Comparison of ENCODE assay signal across 20 cellular contexts in genomic region chr10:52335665-52336064, GRCh38. TPM values are rescaled to one million over a fixed set of nuclear protein-coding genes. Genes with fewer than 3 reads are reported as not detected.
A peak's percentile ranks its signal among the peaks of the same experiment; 100 is the strongest.
DNase-seq lines count a peak whose midpoint lies in the region; ATAC-seq, FAIRE-seq and TF ChIP-seq lines count a peak whose summit lies in the region.
"Had no signal": no experiment of that assay in that cellular context is flagged by ENCODE, and none has a peak within 500 bp of the region (broad histone marks: within the 10 kb centered on the region; RNA-seq: fewer than 3 reads in every experiment).

No MANE protein-coding gene starts in this region.

- H3K4me3 ChIP-seq in A549 (no peak overlapping the region), SK-N-SH (ENCODE audit: low read depth in 2 of 2, low read length in 1 of 2) (no peak overlapping the region), spleen (no peak overlapping the region)
- H3K4me3 ChIP-seq: BLaER1 treated with 17β-estradiol and CSF1 and Interleukin-3, amounts not matched to agents 10 nM and 100 nM; K562; SK-N-MC had no signal

- DNase-seq in A549 (ENCODE audit: low read depth in 1 of 2, low spot score in 1 of 2) (no peak), HT1080 (ENCODE audit: low read depth) (peak; percentile 44), SK-N-SH (no peak), spleen (no peak), hypothalamus (lab: John Stamatoyannopoulos, UW) (no peak), NCI-H446 treated with DMSO at 0.1 percent for 48 hours (lab: John Stamatoyannopoulos, UW) (no peak)
- DNase-seq: 8988T, DMS 273 treated with DMSO at 0.1 percent for 48 hours, MV-4-11, NCI-H1417 treated with DMSO at 0.1 percent for 48 hours, NCI-H1930, NCI-H2171, NCI-H510A, NCI-H774 had no signal

- no peak for TF ChIP-seq RAD21 in A549 (conservative IDR thresholded peaks at IDR 0.05 in 1 of 2, IDR thresholded peaks at IDR 0.05 in 1 of 2)
- TF ChIP-seq RAD21 in SK-N-SH (IDR thresholded peaks at IDR 0.05; ENCODE audit: low read length), result no peak

- H2AFZ ChIP-seq in SK-N-SH (ENCODE audit: low read depth), result 0 out of 2 replicates have a peak overlapping the region, but pooled peaks have one; percentile 40

- 2% methylated on average over 1 of the region's 1 CpG for WGBS in A549 (ENCODE audit: missing lambda C conversion rate)
- WGBS in SK-N-SH (ENCODE audit: low lambda C conversion rate), result 13% methylated on average over 1 of the region's 1 CpG
- WGBS in spleen, 5 donors, result 55 to 85% (median 63%) methylated on average over 1 of the region's 1 CpG

- no peaks in the 10 kb centered on the region for H3K9me2 ChIP-seq in SK-N-SH

- H3K27ac ChIP-seq in A549 (peak overlapping the region; percentile 51 to 68; a peak in 4 of 6 replicates), SK-N-SH (ENCODE audit: low read depth in 2 of 2, low read length in 1 of 2) (peak overlapping the region in 1 of 2 experiments; percentile 43; a peak in 2 of 4 replicates), spleen (no peak overlapping the region)
- H3K27ac ChIP-seq: BLaER1 treated with 17β-estradiol and CSF1 and Interleukin-3, amounts not matched to agents 10 nM and 100 nM; SK-N-MC had no signal

- intact Hi-C loops in spleen (cut with DNase I; ENCODE audit: low total_unique reads), result no loop called here

- CTCF ChIA-PET in A549 (lab: Yijun Ruan, JAX) (interaction anchor here (1.3 to 1.8 kb wide), 2 partner anchors 20 to 33 kb away, joined by 3 to 5 read pairs; no protein-coding TSS in a partner anchor), SK-N-SH (lab: Yijun Ruan, JAX) (no interaction called here)

- TF ChIP-seq CTCF in A549 (IDR thresholded peaks at IDR 0.05), result no peak
- TF ChIP-seq CTCF in SK-N-SH (IDR thresholded peaks at IDR 0.05), result no peak
- no peak for TF ChIP-seq CTCF in spleen (IDR thresholded peaks at IDR 0.05 in 8 of 11, conservative IDR thresholded peaks at IDR 0.05 in 3 of 11)

- ATAC-seq in A549 (no peak), esophagus mucosa (peak; percentile 55), GM19324 (IDR thresholded peaks at IDR 0.05; ENCODE audit: low FRiP score, unreplicated experiment) (no peak)
- ATAC-seq: K562, Right ventricle myocardium inferior had no signal

- no peaks in the 10 kb centered on the region for H3K9me3 ChIP-seq in A549
- no peaks in the 10 kb centered on the region for H3K9me3 ChIP-seq in SK-N-SH
- no peaks in the 10 kb centered on the region for H3K9me3 ChIP-seq in spleen
- H3K9me3 ChIP-seq: BLaER1 treated with 17β-estradiol and CSF1 and Interleukin-3, amounts not matched to agents 10 nM and 100 nM had no signal

- H4K20me1 ChIP-seq in SK-N-SH (ENCODE audit: insufficient read depth), result no peaks in the 10 kb centered on the region
- H4K20me1 ChIP-seq: BLaER1 treated with 17β-estradiol and CSF1 and Interleukin-3, amounts not matched to agents 10 nM and 100 nM had no signal

- H3K4me1 ChIP-seq in A549 (peaks cover 43% of the 10 kb centered on the region), SK-N-SH (ENCODE audit: control insufficient read depth in 1 of 2, insufficient read depth in 2 of 2, low read depth in 1 of 2, low read length in 1 of 2) (peaks cover 5 to 20% of the 10 kb centered on the region in 2 experiments; a peak in 3 of 4 replicates), spleen (no peaks in the 10 kb centered on the region)
- H3K4me1 ChIP-seq: BLaER1 treated with 17β-estradiol and CSF1 and Interleukin-3, amounts not matched to agents 10 nM and 100 nM had no signal

- POLR2A ChIA-PET in A549 (lab: Yijun Ruan, JAX) (no interaction called here), SK-N-SH (lab: Yijun Ruan, JAX) (no interaction called here)

- H3K27me3 ChIP-seq in SK-N-SH (ENCODE audit: insufficient read depth), result no peaks in the 10 kb centered on the region
- no peaks in the 10 kb centered on the region for H3K27me3 ChIP-seq in spleen (replicated peaks in 1 of 7)
- H3K27me3 ChIP-seq: BLaER1 treated with 17β-estradiol and CSF1 and Interleukin-3, amounts not matched to agents 10 nM and 100 nM had no signal

- no peak for TF ChIP-seq POLR2A in A549 (IDR thresholded peaks at IDR 0.05; ENCODE audit: low read length)
- TF ChIP-seq POLR2A in spleen (IDR thresholded peaks at IDR 0.05), result no peak

- FAIRE-seq in A549 (lab: Jason Lieb, UNC), result peak; percentile 54
- FAIRE-seq: K562 had no signal

- peak overlapping the region; percentile 67 for H3K4me2 ChIP-seq in A549
- no peak overlapping the region for H3K4me2 ChIP-seq in SK-N-SH
- H3K4me2 ChIP-seq: BLaER1 treated with 17β-estradiol and CSF1 and Interleukin-3, amounts not matched to agents 10 nM and 100 nM had no signal

- H3K79me2 ChIP-seq in SK-N-SH (ENCODE audit: insufficient read depth), result no peaks in the 10 kb centered on the region

- H3F3A ChIP-seq in SK-N-SH (replicated peaks; ENCODE audit: insufficient read depth), result peaks cover 18% of the 10 kb centered on the region

- TF ChIP-seq EP300 in A549 (IDR thresholded peaks at IDR 0.05), result no peak
- peak in 1 of 2 experiments; percentile 29; a peak in 1 of 4 replicates for TF ChIP-seq EP300 in SK-N-SH (IDR thresholded peaks at IDR 0.05; ENCODE audit: borderline replicate concordance in 1 of 2, low read depth in 1 of 2, low read length in 1 of 2)

- no peak overlapping the region for H3K9ac ChIP-seq in SK-N-SH
- H3K9ac ChIP-seq: BLaER1 treated with 17β-estradiol and CSF1 and Interleukin-3, amounts not matched to agents 10 nM and 100 nM had no signal

- peaks cover 0 to 3% of the 10 kb centered on the region in 2 experiments for H3K36me3 ChIP-seq in SK-N-SH (replicated peaks in 1 of 2; ENCODE audit: control insufficient read depth in 1 of 2, insufficient read depth in 2 of 2, low read length in 1 of 2)
- H3K36me3 ChIP-seq in spleen, result no peaks in the 10 kb centered on the region
- H3K36me3 ChIP-seq: BLaER1 treated with 17β-estradiol and CSF1 and Interleukin-3, amounts not matched to agents 10 nM and 100 nM had no signal

TF ChIP-seq in A549, 52 proteins besides CTCF, POLR2A, EP300 and RAD21 (continues in another document):
- TF ChIP-seq, protein P1, sequence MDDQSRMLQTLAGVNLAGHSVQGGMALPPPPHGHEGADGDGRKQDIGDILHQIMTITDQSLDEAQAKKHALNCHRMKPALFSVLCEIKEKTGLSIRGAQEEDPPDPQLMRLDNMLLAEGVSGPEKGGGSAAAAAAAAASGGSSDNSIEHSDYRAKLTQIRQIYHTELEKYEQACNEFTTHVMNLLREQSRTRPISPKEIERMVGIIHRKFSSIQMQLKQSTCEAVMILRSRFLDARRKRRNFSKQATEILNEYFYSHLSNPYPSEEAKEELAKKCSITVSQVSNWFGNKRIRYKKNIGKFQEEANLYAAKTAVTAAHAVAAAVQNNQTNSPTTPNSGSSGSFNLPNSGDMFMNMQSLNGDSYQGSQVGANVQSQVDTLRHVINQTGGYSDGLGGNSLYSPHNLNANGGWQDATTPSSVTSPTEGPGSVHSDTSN (IDR thresholded peaks at IDR 0.05), result no peak
- TF ChIP-seq GATA3 (IDR thresholded peaks at IDR 0.05; ENCODE audit: borderline replicate concordance), result no peak
- no peak for TF ChIP-seq MYC (IDR thresholded peaks at IDR 0.05; ENCODE audit: borderline replicate concordance, low read length)
- no peak for TF ChIP-seq RCOR1 (IDR thresholded peaks at IDR 0.05; ENCODE audit: low read depth, low read length)
- no peak for TF ChIP-seq JUNB (IDR thresholded peaks at IDR 0.05)
- no peak for TF ChIP-seq ZSCAN20 (CRISPR knock-in tag; IDR thresholded peaks at IDR 0.05)
- no peak for TF ChIP-seq CEBPB (IDR thresholded peaks at IDR 0.05)
- no peak for TF ChIP-seq RARB (CRISPR knock-in tag; IDR thresholded peaks at IDR 0.05)
- TF ChIP-seq EHMT2 (IDR thresholded peaks at IDR 0.05; ENCODE audit: low read depth), result no peak
- no peak for TF ChIP-seq CBX8 (IDR thresholded peaks at IDR 0.05)
- TF ChIP-seq HDAC2 (IDR thresholded peaks at IDR 0.05), result no peak

TF ChIP-seq in SK-N-SH, 30 proteins besides CTCF, POLR2A, EP300 and RAD21 (continues in another document):
- no peak for TF ChIP-seq SIN3A (IDR thresholded peaks at IDR 0.05; ENCODE audit: borderline replicate concordance, low read depth, low read length)
- TF ChIP-seq MXI1 (IDR thresholded peaks at IDR 0.05; ENCODE audit: low read depth, low read length), result no peak
- TF ChIP-seq SMC3 (IDR thresholded peaks at IDR 0.05; ENCODE audit: low read depth, low read length), result no peak
- no peak for TF ChIP-seq RXRA (IDR thresholded peaks at IDR 0.05; ENCODE audit: borderline replicate concordance, low read depth)

RNA-seq across cellular contexts. Expression of gene DKK1, which starts 21.6 kb away (rescaled TPM):
- polyA plus RNA-seq in A549 (2011; rRNA removed), result 375 and 538 TPM in 2 replicates
- 180 and 210 TPM in 2 replicates for polyA plus RNA-seq in A549 (2012; cell fraction: cytosol; rRNA removed)
- 248 and 254 TPM in 2 replicates for polyA plus RNA-seq in A549 (2012; cell fraction: nucleus; rRNA removed)
- 109 to 122 TPM (median 117 TPM) in 3 replicates for polyA plus RNA-seq in A549 (2017; fragmentation: RNase III; extraction: RNeasy Plus Mini Kit Qiagen cat#74134 plus additional on column Dnase treatment)
- polyA minus RNA-seq in A549 (2011; rRNA and poly(A)+ RNA removed), result 114 and 171 TPM in 2 replicates
- 0.17 TPM in 1 of 2 replicates, not detected in the other for total RNA-seq in HT1080 (2014; rRNA removed; shearing (Covaris generic))
- polyA plus RNA-seq in HT1080 (2015; cell fraction: cytosol; rRNA removed), result 0.28 TPM in 1 of 2 replicates, not detected in the other
- polyA plus RNA-seq in HT1080 (2015; cell fraction: nucleus; rRNA removed), result 0.17 TPM in 1 of 2 replicates, not detected in the other
- 225 and 372 TPM in 2 replicates for polyA plus RNA-seq in SK-N-SH (2012; rRNA removed)
- polyA plus RNA-seq in SK-N-SH (2012; cell fraction: cytosol; rRNA removed), result 315 and 346 TPM in 2 replicates
- polyA plus RNA-seq in SK-N-SH (2012; cell fraction: nucleus; rRNA removed), result 438 and 447 TPM in 2 replicates
- 1.6 TPM for total RNA-seq in esophagus mucosa
- total RNA-seq in spleen, result 1 to 10 TPM in 4 of 7 donors, under 1 TPM in 1, not detected in 2; 0.44 to 4.4 (median 1.4) TPM
- polyA plus RNA-seq in spleen, result 1 to 10 TPM; 4.9 to 7.7 (median 6.9) TPM
- total RNA-seq: Right ventricle myocardium inferior had no signal
- polyA plus RNA-seq: K562 had no signal

Comparison
In these comparisons a context has a peak if more than half of its experiments do, and no peak if none do; other contexts are left out.
1. H3K27ac ChIP-seq: peak in A549 (2 of 2); none in spleen (0 of 8).